ENCODE assay signal across 1 cellular context in genomic region chr10:71982269-71983178, GRCh38.
TF ChIP-seq lines count a peak whose summit lies in the region.

No MANE protein-coding gene starts in this region.

TF ChIP-seq in H1, 55 proteins besides CTCF, POLR2A, EP300 and RAD21 (continued from another document):
- TF ChIP-seq EGR1 (IDR thresholded peaks at IDR 0.05; ENCODE audit: borderline replicate concordance, low read depth, low read length), result no peak
- TF ChIP-seq SP2 (IDR thresholded peaks at IDR 0.05; ENCODE audit: low read length), result no peak
- TF ChIP-seq GABPA (IDR thresholded peaks at IDR 0.05; ENCODE audit: borderline replicate concordance, insufficient read depth, low read length), result no peak
- no peak for TF ChIP-seq ATF2 (IDR thresholded peaks at IDR 0.05; ENCODE audit: low read length)
- no peak for TF ChIP-seq CHD7 (IDR thresholded peaks at IDR 0.05; ENCODE audit: insufficient replicate concordance, low read length)
- TF ChIP-seq SIRT6 (IDR thresholded peaks at IDR 0.05; ENCODE audit: low read length), result no peak
- no peak for TF ChIP-seq JUND (IDR thresholded peaks at IDR 0.05; ENCODE audit: low read length)
- TF ChIP-seq RXRA (IDR thresholded peaks at IDR 0.05; ENCODE audit: insufficient read depth, low read depth, low read length), result no peak
- TF ChIP-seq HDAC2 (IDR thresholded peaks at IDR 0.05; ENCODE audit: borderline replicate concordance in 1 of 2, low read depth in 2 of 2, low read length in 2 of 2), result no peak
- no peak for TF ChIP-seq SRF (IDR thresholded peaks at IDR 0.05; ENCODE audit: low read depth, low read length)
- TF ChIP-seq ATF3 (IDR thresholded peaks at IDR 0.05; ENCODE audit: insufficient read depth, low read depth, low read length), result no peak
- no peak for TF ChIP-seq TBP (IDR thresholded peaks at IDR 0.05; ENCODE audit: low read depth, low read length)
- TF ChIP-seq TCF12 (IDR thresholded peaks at IDR 0.05; ENCODE audit: low read depth, low read length), result no peak
- no peak for TF ChIP-seq MAFK (IDR thresholded peaks at IDR 0.05; ENCODE audit: low read depth, low read length)
